ENCODE assay signal across 8 cellular contexts in the genomic region with DNA sequence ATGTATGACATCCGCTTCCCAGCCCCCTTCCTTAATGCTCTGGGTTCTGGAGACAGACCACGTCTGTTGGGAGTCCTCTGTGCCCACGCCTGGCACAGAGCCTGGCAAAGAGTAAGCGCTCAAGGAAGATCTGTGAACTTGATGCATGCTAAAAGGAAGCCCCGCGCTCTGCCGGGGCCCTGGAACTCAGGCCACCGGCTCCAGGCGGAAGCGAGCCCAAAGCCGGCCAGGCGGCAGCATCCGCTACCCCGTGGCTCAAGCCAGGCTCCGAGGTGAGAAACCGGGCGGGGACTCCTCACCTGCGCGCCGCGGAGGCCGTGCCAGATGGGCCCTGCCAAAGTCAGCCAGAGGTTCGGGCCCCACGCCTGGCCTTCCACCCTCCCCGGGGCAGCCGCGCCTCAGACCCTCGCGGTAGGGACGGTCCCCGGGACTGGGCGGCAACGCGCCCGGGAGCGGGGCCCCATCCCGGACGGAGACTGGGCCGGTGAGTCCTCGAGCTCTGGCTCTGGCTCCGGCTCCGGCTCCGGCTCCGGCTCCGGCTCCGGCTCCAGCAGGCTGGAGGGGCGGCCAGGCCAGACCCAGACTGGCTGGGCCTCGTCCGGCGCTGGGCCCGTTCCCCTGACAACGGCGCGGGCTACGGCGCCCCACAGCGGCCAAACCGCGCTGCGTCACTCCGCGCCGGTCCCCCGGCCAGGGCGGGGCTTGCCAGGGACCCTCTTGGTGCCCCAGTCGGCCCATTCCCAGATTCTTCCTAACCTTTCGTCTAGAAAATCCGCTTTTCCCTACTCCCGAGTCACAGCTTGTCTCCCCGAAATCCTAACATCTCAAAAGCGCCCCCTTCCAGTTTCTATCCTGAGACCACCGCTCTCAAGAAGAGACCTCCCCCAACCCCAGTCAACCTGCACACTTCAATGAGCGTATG. TPM values are rescaled to one million over a fixed set of nuclear protein-coding genes. Genes with fewer than 3 reads are reported as not detected.
DNase-seq lines count a peak whose midpoint lies in the region; ATAC-seq and TF ChIP-seq lines count a peak whose summit lies in the region.

A gene with protein sequence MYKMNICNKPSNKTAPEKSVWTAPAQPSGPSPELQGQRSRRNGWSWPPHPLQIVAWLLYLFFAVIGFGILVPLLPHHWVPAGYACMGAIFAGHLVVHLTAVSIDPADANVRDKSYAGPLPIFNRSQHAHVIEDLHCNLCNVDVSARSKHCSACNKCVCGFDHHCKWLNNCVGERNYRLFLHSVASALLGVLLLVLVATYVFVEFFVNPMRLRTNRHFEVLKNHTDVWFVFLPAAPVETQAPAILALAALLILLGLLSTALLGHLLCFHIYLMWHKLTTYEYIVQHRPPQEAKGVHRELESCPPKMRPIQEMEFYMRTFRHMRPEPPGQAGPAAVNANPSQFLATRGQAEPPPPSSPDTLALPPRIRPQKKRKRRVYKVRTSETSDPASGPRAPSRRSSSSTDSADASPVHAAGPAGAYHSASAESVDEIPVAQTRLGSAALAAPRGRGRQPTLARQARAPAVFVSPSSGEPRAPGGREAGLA (minus strand): TSS at position 606 of the 922 bp plus-strand sequence. CDS start 8,702 bp downstream, outside the sequence.

- peaks cover 10% of the 10 kb centered on the region for H3K27me3 Mint-ChIP-seq in IgD-negative memory B cell

- ATAC-seq in GM19351 (IDR thresholded peaks at IDR 0.05; ENCODE audit: unreplicated experiment): peak; percentile 73

- peak within 1 kb of the TSS; percentile 35 to 93 (median 83) for H3K27ac Mint-ChIP-seq in IgD-negative memory B cell

- H3K4me3 Mint-ChIP-seq in IgD-negative memory B cell: peak within 1 kb of the TSS; percentile 72 to 93 (median 84)

- peaks cover 4% of the 10 kb centered on the region for H3K36me3 Mint-ChIP-seq in IgD-negative memory B cell

- no peaks in the 10 kb centered on the region; the same call in 1 of the 2 replicates for H3K36me3 ChIP-seq in WERI-Rb-1

- peaks cover 5 to 9% (median 6%) of the 10 kb centered on the region in 3 donors for H3K4me1 Mint-ChIP-seq in IgD-negative memory B cell

- H3K27me3 ChIP-seq in WERI-Rb-1 (ENCODE audit: insufficient read depth, low read depth, severe bottlenecking): no peaks in the 10 kb centered on the region
- H3K27me3 ChIP-seq in layer of hippocampus (ENCODE audit: control insufficient read depth, insufficient read depth, low read length): no peaks in the 10 kb centered on the region

- peak within 1 kb of the TSS; percentile 72 for H3K27ac ChIP-seq in WERI-Rb-1
- peak within 1 kb of the TSS; percentile 57 for H3K27ac ChIP-seq in layer of hippocampus (ENCODE audit: low read depth, low read length)

- peak; percentile 78 for TF ChIP-seq CTCF in WERI-Rb-1 (IDR thresholded peaks at IDR 0.05; ENCODE audit: low read depth, low read length)

- H3K4me3 ChIP-seq in WERI-Rb-1 (ENCODE audit: low read depth, low read length): peak within 1 kb of the TSS; percentile 81

- no peaks in the 10 kb centered on the region for H3K9me3 ChIP-seq in WERI-Rb-1 (ENCODE audit: severe bottlenecking)

- peak in 13 of 14 donors; percentile 27 to 82 (median 58) for DNase-seq in C1 segment of cervical spinal cord (lab: John Stamatoyannopoulos, UW)
- DNase-seq in WERI-Rb-1: peak; percentile 71
- peak; percentile 63 for DNase-seq in dedifferentiated amniotic fluid mesenchymal stem cell (ENCODE audit: extremely low spot score)
- DNase-seq in stimulated activated CD4-positive, alpha-beta T cell treated with anti-CD3 and anti-CD28 coated beads, Interleukin-15, amount 100 ng/mL, for 24 hours: peak; percentile 75
- no peak for DNase-seq in NCI-H526 treated with DMSO at 0.1 percent for 48 hours (lab: John Stamatoyannopoulos, UW)

- no peaks in the 10 kb centered on the region for H3K9me3 Mint-ChIP-seq in IgD-negative memory B cell

RNA-seq across cellular contexts. Expression of the gene that starts here (rescaled TPM):
- polyA plus RNA-seq in IgD-negative memory B cell: 0.33 TPM
